15 cellular contexts compared by ENCODE assay signal in the genomic region with DNA sequence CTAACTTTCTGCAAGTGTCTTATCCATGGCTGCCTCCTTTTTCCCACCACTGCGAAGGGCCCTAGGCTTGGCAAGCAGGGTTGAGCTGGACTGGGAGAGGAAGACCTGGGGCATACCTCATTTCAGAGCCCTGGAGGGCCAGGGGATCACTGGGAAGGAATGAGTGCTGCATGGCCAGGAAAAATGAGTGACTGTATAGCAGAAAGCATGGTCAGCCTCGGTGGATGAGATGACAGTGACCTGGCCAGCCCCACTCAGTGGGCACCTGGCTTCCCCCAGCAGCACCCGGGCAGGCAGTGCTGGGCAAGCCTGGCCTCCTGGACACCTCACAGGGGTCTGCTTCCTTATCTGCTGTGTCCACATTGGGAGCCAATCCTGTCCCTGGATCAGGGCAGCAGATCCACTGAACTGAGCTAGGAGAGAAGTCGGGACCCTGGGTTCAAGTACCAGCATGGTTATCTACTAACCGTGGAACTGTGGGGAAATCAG.
DNase-seq lines count a peak whose midpoint lies in the region; ATAC-seq and TF ChIP-seq lines count a peak whose summit lies in the region.
"Had no signal": no experiment of that assay in that cellular context is flagged by ENCODE, and none has a peak within 500 bp of the region (broad histone marks: within the 10 kb centered on the region; RNA-seq: fewer than 3 reads in every experiment).

No MANE protein-coding gene starts in this region.

- H3K27ac ChIP-seq in esophagus (ENCODE audit: low read depth in 2 of 2, low read length in 1 of 2) (peak overlapping the region; percentile 21 to 50), neural cell (ENCODE audit: low read length) (peak overlapping the region; percentile 8), suprapubic skin (peak overlapping the region; percentile 38)
- H3K27ac ChIP-seq: SJCRH30 had no signal

- no peak overlapping the region for H3K4me3 Mint-ChIP-seq in activated T-cell treated with anti-CD3 and anti-CD28 coated beads, Interleukin-2, amount 50 U/mL, for 72 hours
- H3K4me3 Mint-ChIP-seq in activated T-cell treated with anti-CD3 and anti-CD28 coated beads, Interleukin-2, amount 50 U/mL, for 24 hours = no peak overlapping the region
- H3K4me3 Mint-ChIP-seq: activated T-cell treated with anti-CD3 and anti-CD28 coated beads, Interleukin-2, amount 50 U/mL, for 4 hours; HFFc6 had no signal

- no peak for TF ChIP-seq EP300 in neural cell (conservative IDR thresholded peaks at IDR 0.05; ENCODE audit: poor library complexity, severe bottlenecking)
- no peak for TF ChIP-seq EP300 in suprapubic skin (IDR thresholded peaks at IDR 0.05)

- TF ChIP-seq RAD21 in neural cell (conservative IDR thresholded peaks at IDR 0.05) = no peak

- H3K4me2 ChIP-seq in neural cell (ENCODE audit: low read length) = no peak overlapping the region

- H3K36me3 ChIP-seq in esophagus (ENCODE audit: control insufficient read depth in 2 of 2, insufficient read depth in 2 of 2, low read length in 1 of 2) (no peaks in the 10 kb centered on the region), neural cell (ENCODE audit: insufficient read depth, low read length) (no peaks in the 10 kb centered on the region), suprapubic skin (no peaks in the 10 kb centered on the region)
- H3K36me3 ChIP-seq: SJCRH30 had no signal

- H3K9ac ChIP-seq in neural cell (ENCODE audit: low read length) = no peak overlapping the region

- 90 to 91% methylated on average over 5 of the region's 5 CpGs for WGBS in esophagus, 2 donors
- 91% methylated on average over 5 of the region's 5 CpGs for WGBS in suprapubic skin

- H3K4me1 ChIP-seq in esophagus (ENCODE audit: control insufficient read depth in 2 of 2, insufficient read depth in 2 of 2, low read length in 1 of 2) (peaks cover 12 to 17% of the 10 kb centered on the region in 2 donors), suprapubic skin (peaks cover 58% of the 10 kb centered on the region)

- TF ChIP-seq POLR2A in suprapubic skin (IDR thresholded peaks at IDR 0.05) = no peak

- no peak for TF ChIP-seq CTCF in neural cell (IDR thresholded peaks at IDR 0.05; ENCODE audit: poor library complexity, severe bottlenecking)
- no peak for TF ChIP-seq CTCF in suprapubic skin (IDR thresholded peaks at IDR 0.05)

- H3K27me3 Mint-ChIP-seq in activated T-cell treated with anti-CD3 and anti-CD28 coated beads, Interleukin-2, amount 50 U/mL, for 72 hours (ENCODE audit: low read depth) = no peaks in the 10 kb centered on the region
- H3K27me3 Mint-ChIP-seq in activated T-cell treated with anti-CD3 and anti-CD28 coated beads, Interleukin-2, amount 50 U/mL, for 24 hours = no peaks in the 10 kb centered on the region

- peak overlapping the region; percentile 49 for H3K27ac Mint-ChIP-seq in activated T-cell treated with anti-CD3 and anti-CD28 coated beads, Interleukin-2, amount 50 U/mL, for 72 hours
- no peak overlapping the region for H3K27ac Mint-ChIP-seq in activated T-cell treated with anti-CD3 and anti-CD28 coated beads, Interleukin-2, amount 50 U/mL, for 24 hours

- H3K36me3 Mint-ChIP-seq in activated T-cell treated with anti-CD3 and anti-CD28 coated beads, Interleukin-2, amount 50 U/mL, for 72 hours (ENCODE audit: insufficient read depth in 2 of 2) = peaks cover 2 to 4% of the 10 kb centered on the region in 2 donors
- H3K36me3 Mint-ChIP-seq in activated T-cell treated with anti-CD3 and anti-CD28 coated beads, Interleukin-2, amount 50 U/mL, for 24 hours (ENCODE audit: low read depth) = no peaks in the 10 kb centered on the region

- H2AFZ ChIP-seq in neural cell (ENCODE audit: low read depth, low read length) = no peak overlapping the region

- no peak for DNase-seq in activated T-cell treated with anti-CD3 and anti-CD28 coated beads, Interleukin-2, amount 50 U/mL, for 72 hours
- DNase-seq in activated T-cell treated with anti-CD3 and anti-CD28 coated beads, Interleukin-2, amount 50 U/mL, for 24 hours = no peak
- no peak for DNase-seq in suprapubic skin (ENCODE audit: low spot score in 2 of 2)
- DNase-seq in NCI-H226 = no peak
- no peak for DNase-seq in glomerular visceral epithelial cell (ENCODE audit: extremely low spot score)
- DNase-seq in NCI-H2196 treated with DMSO at 0.1 percent for 48 hours (lab: John Stamatoyannopoulos, UW; ENCODE audit: unreplicated experiment) = no peak
- DNase-seq: activated CD4-positive, alpha-beta T cell treated with anti-CD3 and anti-CD28 coated beads, Interleukin-2, amount 50 U/mL, for 1 hour; activated T-cell treated with anti-CD3 and anti-CD28 coated beads, Interleukin-2, amount 50 U/mL, for 4 hours; DND-41; NCI-H2081 had no signal

- H3K27me3 ChIP-seq in esophagus (ENCODE audit: control insufficient read depth in 1 of 2, insufficient read depth in 2 of 2, low read length in 2 of 2) (no peaks in the 10 kb centered on the region), neural cell (ENCODE audit: insufficient read depth, low read depth, low read length) (no peaks in the 10 kb centered on the region), suprapubic skin (no peaks in the 10 kb centered on the region)
- H3K27me3 ChIP-seq: SJCRH30 had no signal

- H3K4me1 Mint-ChIP-seq in activated T-cell treated with anti-CD3 and anti-CD28 coated beads, Interleukin-2, amount 50 U/mL, for 72 hours (ENCODE audit: low read depth) = peaks cover 28% of the 10 kb centered on the region
- H3K4me1 Mint-ChIP-seq in activated T-cell treated with anti-CD3 and anti-CD28 coated beads, Interleukin-2, amount 50 U/mL, for 24 hours (ENCODE audit: low read depth) = peaks cover 17% of the 10 kb centered on the region

- ATAC-seq in activated T-cell treated with anti-CD3 and anti-CD28 coated beads, Interleukin-2, amount 50 U/mL, for 72 hours (replicated peaks in 1 of 2) = no peak
- ATAC-seq: activated T-cell treated with anti-CD3 and anti-CD28 coated beads, Interleukin-2, amount 50 U/mL, for 4 hours had no signal

- H3K9me3 Mint-ChIP-seq in activated T-cell treated with anti-CD3 and anti-CD28 coated beads, Interleukin-2, amount 50 U/mL, for 72 hours = no peaks in the 10 kb centered on the region
- no peaks in the 10 kb centered on the region for H3K9me3 Mint-ChIP-seq in activated T-cell treated with anti-CD3 and anti-CD28 coated beads, Interleukin-2, amount 50 U/mL, for 24 hours
- H3K9me3 Mint-ChIP-seq: activated T-cell treated with anti-CD3 and anti-CD28 coated beads, Interleukin-2, amount 50 U/mL, for 4 hours; HFFc6 had no signal

- H3K79me2 ChIP-seq in neural cell (replicated peaks; ENCODE audit: insufficient read depth, low read length) = no peaks in the 10 kb centered on the region

- H3K9me3 ChIP-seq in esophagus (ENCODE audit: control insufficient read depth in 2 of 2, insufficient read depth in 1 of 2, low read depth in 1 of 2, low read length in 1 of 2) (no peaks in the 10 kb centered on the region), neural cell (ENCODE audit: low read length) (no peaks in the 10 kb centered on the region), suprapubic skin (no peaks in the 10 kb centered on the region)
- H3K9me3 ChIP-seq: SJCRH30 had no signal

- no peak overlapping the region for H3K4me3 ChIP-seq in esophagus (ENCODE audit: low read depth in 1 of 2, low read length in 2 of 2)
- H3K4me3 ChIP-seq in neural cell (ENCODE audit: low read length) = no peak overlapping the region
- no peak overlapping the region for H3K4me3 ChIP-seq in suprapubic skin
- H3K4me3 ChIP-seq: SJCRH30, skin epidermis had no signal

- H4K20me1 ChIP-seq in neural cell (ENCODE audit: insufficient read depth) = no peaks in the 10 kb centered on the region

- no peaks in the 10 kb centered on the region for H3F3A ChIP-seq in neural cell (ENCODE audit: insufficient read depth, low read length, poor library complexity, severe bottlenecking)

- no peaks in the 10 kb centered on the region for H3K9me2 ChIP-seq in neural cell (ENCODE audit: insufficient read depth, low read length)

TF ChIP-seq in neural cell, 6 proteins besides CTCF, POLR2A, EP300 and RAD21:
- no peak for TF ChIP-seq POLR2AphosphoS5 (IDR thresholded peaks at IDR 0.05)
- TF ChIP-seq EZH2 (IDR thresholded peaks at IDR 0.05; ENCODE audit: borderline replicate concordance, insufficient read depth, low read length, poor library complexity, severe bottlenecking) = no peak
- TF ChIP-seq, protein P1, sequence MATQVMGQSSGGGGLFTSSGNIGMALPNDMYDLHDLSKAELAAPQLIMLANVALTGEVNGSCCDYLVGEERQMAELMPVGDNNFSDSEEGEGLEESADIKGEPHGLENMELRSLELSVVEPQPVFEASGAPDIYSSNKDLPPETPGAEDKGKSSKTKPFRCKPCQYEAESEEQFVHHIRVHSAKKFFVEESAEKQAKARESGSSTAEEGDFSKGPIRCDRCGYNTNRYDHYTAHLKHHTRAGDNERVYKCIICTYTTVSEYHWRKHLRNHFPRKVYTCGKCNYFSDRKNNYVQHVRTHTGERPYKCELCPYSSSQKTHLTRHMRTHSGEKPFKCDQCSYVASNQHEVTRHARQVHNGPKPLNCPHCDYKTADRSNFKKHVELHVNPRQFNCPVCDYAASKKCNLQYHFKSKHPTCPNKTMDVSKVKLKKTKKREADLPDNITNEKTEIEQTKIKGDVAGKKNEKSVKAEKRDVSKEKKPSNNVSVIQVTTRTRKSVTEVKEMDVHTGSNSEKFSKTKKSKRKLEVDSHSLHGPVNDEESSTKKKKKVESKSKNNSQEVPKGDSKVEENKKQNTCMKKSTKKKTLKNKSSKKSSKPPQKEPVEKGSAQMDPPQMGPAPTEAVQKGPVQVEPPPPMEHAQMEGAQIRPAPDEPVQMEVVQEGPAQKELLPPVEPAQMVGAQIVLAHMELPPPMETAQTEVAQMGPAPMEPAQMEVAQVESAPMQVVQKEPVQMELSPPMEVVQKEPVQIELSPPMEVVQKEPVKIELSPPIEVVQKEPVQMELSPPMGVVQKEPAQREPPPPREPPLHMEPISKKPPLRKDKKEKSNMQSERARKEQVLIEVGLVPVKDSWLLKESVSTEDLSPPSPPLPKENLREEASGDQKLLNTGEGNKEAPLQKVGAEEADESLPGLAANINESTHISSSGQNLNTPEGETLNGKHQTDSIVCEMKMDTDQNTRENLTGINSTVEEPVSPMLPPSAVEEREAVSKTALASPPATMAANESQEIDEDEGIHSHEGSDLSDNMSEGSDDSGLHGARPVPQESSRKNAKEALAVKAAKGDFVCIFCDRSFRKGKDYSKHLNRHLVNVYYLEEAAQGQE (IDR thresholded peaks at IDR 0.05; ENCODE audit: borderline replicate concordance) = no peak
- no peak for TF ChIP-seq TAF1 (IDR thresholded peaks at IDR 0.05; ENCODE audit: low read depth)
- no peak for TF ChIP-seq SMC3 (conservative IDR thresholded peaks at IDR 0.05; ENCODE audit: poor library complexity)
- TF ChIP-seq MXI1 (conservative IDR thresholded peaks at IDR 0.05; ENCODE audit: poor library complexity, severe bottlenecking) = no peak
